ENCODE assay signal across 1 cellular context in the genomic region with DNA sequence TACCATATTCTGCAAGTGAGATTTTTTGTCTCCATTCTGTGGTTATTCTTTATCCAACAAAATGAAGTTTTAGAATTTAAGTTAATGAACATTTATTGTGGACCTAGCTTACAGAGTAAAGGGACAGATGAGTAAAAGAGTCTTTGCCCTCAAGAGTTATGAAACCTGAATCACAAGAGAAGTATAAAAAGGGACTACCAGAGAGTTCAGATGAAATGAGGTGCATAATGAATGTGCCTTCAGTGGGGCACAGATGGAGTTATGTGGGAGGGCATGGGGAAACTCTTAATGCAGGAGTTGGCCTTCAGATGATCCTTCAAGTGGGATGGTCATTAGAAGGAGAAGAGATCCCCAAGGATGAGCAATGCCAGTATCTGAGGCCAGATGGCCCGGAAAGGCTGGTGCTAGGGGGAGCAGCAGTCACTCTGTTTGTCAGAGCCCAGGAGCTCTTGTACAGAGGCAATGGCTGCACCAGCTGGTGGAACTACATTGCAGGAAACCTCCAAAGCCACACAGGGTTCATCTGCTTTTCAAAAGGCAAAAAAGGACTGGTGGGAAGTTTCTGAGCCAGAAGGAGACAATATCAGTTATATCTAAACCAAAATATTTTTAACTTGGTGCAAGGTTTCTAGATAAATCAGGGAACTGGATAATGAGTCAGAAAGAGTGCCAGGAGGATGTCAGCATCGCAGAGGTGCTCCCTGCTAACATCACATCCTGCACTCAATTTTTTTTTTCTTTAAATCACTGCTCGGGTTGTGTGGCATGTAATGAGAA.
A peak's percentile ranks its signal among the peaks of the same experiment; 100 is the strongest.
TF ChIP-seq lines count a peak whose summit lies in the region.

No MANE protein-coding gene starts in this region.

TF ChIP-seq in GM12878, 131 proteins besides CTCF, POLR2A, EP300 and RAD21 (continued from another document):
- TF ChIP-seq, protein P1, sequence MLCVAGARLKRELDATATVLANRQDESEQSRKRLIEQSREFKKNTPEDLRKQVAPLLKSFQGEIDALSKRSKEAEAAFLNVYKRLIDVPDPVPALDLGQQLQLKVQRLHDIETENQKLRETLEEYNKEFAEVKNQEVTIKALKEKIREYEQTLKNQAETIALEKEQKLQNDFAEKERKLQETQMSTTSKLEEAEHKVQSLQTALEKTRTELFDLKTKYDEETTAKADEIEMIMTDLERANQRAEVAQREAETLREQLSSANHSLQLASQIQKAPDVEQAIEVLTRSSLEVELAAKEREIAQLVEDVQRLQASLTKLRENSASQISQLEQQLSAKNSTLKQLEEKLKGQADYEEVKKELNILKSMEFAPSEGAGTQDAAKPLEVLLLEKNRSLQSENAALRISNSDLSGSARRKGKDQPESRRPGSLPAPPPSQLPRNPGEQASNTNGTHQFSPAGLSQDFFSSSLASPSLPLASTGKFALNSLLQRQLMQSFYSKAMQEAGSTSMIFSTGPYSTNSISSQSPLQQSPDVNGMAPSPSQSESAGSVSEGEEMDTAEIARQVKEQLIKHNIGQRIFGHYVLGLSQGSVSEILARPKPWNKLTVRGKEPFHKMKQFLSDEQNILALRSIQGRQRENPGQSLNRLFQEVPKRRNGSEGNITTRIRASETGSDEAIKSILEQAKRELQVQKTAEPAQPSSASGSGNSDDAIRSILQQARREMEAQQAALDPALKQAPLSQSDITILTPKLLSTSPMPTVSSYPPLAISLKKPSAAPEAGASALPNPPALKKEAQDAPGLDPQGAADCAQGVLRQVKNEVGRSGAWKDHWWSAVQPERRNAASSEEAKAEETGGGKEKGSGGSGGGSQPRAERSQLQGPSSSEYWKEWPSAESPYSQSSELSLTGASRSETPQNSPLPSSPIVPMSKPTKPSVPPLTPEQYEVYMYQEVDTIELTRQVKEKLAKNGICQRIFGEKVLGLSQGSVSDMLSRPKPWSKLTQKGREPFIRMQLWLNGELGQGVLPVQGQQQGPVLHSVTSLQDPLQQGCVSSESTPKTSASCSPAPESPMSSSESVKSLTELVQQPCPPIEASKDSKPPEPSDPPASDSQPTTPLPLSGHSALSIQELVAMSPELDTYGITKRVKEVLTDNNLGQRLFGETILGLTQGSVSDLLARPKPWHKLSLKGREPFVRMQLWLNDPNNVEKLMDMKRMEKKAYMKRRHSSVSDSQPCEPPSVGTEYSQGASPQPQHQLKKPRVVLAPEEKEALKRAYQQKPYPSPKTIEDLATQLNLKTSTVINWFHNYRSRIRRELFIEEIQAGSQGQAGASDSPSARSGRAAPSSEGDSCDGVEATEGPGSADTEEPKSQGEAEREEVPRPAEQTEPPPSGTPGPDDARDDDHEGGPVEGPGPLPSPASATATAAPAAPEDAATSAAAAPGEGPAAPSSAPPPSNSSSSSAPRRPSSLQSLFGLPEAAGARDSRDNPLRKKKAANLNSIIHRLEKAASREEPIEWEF (IDR thresholded peaks at IDR 0.05; ENCODE audit: insufficient replicate concordance, low read depth, low read length), result no peak
- TF ChIP-seq MYC (IDR thresholded peaks at IDR 0.05; ENCODE audit: insufficient read depth, insufficient read length, insufficient replicate concordance, low read length, severe bottlenecking) (no peak), NR2C1 (IDR thresholded peaks at IDR 0.05) (no peak), RCOR1 (conservative IDR thresholded peaks at IDR 0.05; ENCODE audit: low read depth, low read length) (no peak), TBL1XR1 (IDR thresholded peaks at IDR 0.05; ENCODE audit: low read depth, low read length) (no peak), RUNX3 (IDR thresholded peaks at IDR 0.05; ENCODE audit: low read length) (peak; percentile 33; the same call in 1 of the 2 replicates), KDM1A (IDR thresholded peaks at IDR 0.05; ENCODE audit: borderline replicate concordance) (no peak), BCL3 (IDR thresholded peaks at IDR 0.05; ENCODE audit: borderline replicate concordance, insufficient read depth, low read depth, low read length, poor library complexity, severe bottlenecking) (no peak), SPI1 (IDR thresholded peaks at IDR 0.05; ENCODE audit: borderline replicate concordance, insufficient read depth, low read depth, low read length) (no peak), FOXM1 (IDR thresholded peaks at IDR 0.05; ENCODE audit: low read depth, low read length) (no peak), SKIL (IDR thresholded peaks at IDR 0.05; ENCODE audit: low read depth, poor library complexity, severe bottlenecking) (no peak), TARDBP (IDR thresholded peaks at IDR 0.05; ENCODE audit: borderline replicate concordance) (no peak), SRF (IDR thresholded peaks at IDR 0.05; ENCODE audit: low read depth in 2 of 2, low read length in 2 of 2) (no peak), FOXK2 (IDR thresholded peaks at IDR 0.05) (no peak), IRF4 (IDR thresholded peaks at IDR 0.05; ENCODE audit: low read depth, low read length) (no peak), HDAC6 (IDR thresholded peaks at IDR 0.05; ENCODE audit: unreplicated experiment) (no peak), KLF5 (IDR thresholded peaks at IDR 0.05; ENCODE audit: partially characterized antibody) (no peak), ZNF384 (IDR thresholded peaks at IDR 0.05; ENCODE audit: borderline replicate concordance, low read depth, low read length) (no peak; the same call in 1 of the 2 replicates), TCF12 (IDR thresholded peaks at IDR 0.05; ENCODE audit: low read depth, low read length) (peak; percentile 29; the same call in 1 of the 2 replicates), MEF2A (IDR thresholded peaks at IDR 0.05; ENCODE audit: insufficient read depth, low read depth, low read length) (0 out of 2 replicates have a peak, but pooled peaks have one; percentile 33), POLR2AphosphoS5 (IDR thresholded peaks at IDR 0.05; ENCODE audit: low read length) (no peak), LARP7 (IDR thresholded peaks at IDR 0.05) (no peak), NR2F1 (conservative IDR thresholded peaks at IDR 0.05) (no peak), TCF3 (IDR thresholded peaks at IDR 0.05; ENCODE audit: borderline replicate concordance, insufficient read depth, low read depth, low read length) (peak; percentile 58; the same call in 1 of the 2 replicates), SIN3A (IDR thresholded peaks at IDR 0.05; ENCODE audit: low read depth, low read length) (no peak)
- TF ChIP-seq, protein P2, sequence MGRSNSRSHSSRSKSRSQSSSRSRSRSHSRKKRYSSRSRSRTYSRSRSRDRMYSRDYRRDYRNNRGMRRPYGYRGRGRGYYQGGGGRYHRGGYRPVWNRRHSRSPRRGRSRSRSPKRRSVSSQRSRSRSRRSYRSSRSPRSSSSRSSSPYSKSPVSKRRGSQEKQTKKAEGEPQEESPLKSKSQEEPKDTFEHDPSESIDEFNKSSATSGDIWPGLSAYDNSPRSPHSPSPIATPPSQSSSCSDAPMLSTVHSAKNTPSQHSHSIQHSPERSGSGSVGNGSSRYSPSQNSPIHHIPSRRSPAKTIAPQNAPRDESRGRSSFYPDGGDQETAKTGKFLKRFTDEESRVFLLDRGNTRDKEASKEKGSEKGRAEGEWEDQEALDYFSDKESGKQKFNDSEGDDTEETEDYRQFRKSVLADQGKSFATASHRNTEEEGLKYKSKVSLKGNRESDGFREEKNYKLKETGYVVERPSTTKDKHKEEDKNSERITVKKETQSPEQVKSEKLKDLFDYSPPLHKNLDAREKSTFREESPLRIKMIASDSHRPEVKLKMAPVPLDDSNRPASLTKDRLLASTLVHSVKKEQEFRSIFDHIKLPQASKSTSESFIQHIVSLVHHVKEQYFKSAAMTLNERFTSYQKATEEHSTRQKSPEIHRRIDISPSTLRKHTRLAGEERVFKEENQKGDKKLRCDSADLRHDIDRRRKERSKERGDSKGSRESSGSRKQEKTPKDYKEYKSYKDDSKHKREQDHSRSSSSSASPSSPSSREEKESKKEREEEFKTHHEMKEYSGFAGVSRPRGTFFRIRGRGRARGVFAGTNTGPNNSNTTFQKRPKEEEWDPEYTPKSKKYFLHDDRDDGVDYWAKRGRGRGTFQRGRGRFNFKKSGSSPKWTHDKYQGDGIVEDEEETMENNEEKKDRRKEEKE (IDR thresholded peaks at IDR 0.05), result no peak
- TF ChIP-seq, protein P3, sequence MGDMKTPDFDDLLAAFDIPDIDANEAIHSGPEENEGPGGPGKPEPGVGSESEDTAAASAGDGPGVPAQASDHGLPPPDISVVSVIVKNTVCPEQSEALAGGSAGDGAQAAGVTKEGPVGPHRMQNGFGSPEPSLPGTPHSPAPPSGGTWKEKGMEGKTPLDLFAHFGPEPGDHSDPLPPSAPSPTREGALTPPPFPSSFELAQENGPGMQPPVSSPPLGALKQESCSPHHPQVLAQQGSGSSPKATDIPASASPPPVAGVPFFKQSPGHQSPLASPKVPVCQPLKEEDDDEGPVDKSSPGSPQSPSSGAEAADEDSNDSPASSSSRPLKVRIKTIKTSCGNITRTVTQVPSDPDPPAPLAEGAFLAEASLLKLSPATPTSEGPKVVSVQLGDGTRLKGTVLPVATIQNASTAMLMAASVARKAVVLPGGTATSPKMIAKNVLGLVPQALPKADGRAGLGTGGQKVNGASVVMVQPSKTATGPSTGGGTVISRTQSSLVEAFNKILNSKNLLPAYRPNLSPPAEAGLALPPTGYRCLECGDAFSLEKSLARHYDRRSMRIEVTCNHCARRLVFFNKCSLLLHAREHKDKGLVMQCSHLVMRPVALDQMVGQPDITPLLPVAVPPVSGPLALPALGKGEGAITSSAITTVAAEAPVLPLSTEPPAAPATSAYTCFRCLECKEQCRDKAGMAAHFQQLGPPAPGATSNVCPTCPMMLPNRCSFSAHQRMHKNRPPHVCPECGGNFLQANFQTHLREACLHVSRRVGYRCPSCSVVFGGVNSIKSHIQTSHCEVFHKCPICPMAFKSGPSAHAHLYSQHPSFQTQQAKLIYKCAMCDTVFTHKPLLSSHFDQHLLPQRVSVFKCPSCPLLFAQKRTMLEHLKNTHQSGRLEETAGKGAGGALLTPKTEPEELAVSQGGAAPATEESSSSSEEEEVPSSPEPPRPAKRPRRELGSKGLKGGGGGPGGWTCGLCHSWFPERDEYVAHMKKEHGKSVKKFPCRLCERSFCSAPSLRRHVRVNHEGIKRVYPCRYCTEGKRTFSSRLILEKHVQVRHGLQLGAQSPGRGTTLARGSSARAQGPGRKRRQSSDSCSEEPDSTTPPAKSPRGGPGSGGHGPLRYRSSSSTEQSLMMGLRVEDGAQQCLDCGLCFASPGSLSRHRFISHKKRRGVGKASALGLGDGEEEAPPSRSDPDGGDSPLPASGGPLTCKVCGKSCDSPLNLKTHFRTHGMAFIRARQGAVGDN (IDR thresholded peaks at IDR 0.05), result no peak
- TF ChIP-seq, protein P4, sequence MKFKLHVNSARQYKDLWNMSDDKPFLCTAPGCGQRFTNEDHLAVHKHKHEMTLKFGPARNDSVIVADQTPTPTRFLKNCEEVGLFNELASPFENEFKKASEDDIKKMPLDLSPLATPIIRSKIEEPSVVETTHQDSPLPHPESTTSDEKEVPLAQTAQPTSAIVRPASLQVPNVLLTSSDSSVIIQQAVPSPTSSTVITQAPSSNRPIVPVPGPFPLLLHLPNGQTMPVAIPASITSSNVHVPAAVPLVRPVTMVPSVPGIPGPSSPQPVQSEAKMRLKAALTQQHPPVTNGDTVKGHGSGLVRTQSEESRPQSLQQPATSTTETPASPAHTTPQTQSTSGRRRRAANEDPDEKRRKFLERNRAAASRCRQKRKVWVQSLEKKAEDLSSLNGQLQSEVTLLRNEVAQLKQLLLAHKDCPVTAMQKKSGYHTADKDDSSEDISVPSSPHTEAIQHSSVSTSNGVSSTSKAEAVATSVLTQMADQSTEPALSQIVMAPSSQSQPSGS (IDR thresholded peaks at IDR 0.05; ENCODE audit: low read length), result no peak
- TF ChIP-seq, protein P5, sequence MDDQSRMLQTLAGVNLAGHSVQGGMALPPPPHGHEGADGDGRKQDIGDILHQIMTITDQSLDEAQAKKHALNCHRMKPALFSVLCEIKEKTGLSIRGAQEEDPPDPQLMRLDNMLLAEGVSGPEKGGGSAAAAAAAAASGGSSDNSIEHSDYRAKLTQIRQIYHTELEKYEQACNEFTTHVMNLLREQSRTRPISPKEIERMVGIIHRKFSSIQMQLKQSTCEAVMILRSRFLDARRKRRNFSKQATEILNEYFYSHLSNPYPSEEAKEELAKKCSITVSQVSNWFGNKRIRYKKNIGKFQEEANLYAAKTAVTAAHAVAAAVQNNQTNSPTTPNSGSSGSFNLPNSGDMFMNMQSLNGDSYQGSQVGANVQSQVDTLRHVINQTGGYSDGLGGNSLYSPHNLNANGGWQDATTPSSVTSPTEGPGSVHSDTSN (IDR thresholded peaks at IDR 0.05; ENCODE audit: insufficient replicate concordance, low read depth, low read length), result no peak
